Comparison of ENCODE assay signal across 1 cellular context in genomic region chr4:169142390-169142789, GRCh38.
TF ChIP-seq lines count a peak whose summit lies in the region.

No MANE protein-coding gene starts in this region.

TF ChIP-seq in SK-N-SH treated with all-trans-retinoic acid at 6 μM for 48 hours, 23 proteins besides CTCF, POLR2A, EP300 and RAD21 (continued from another document):
- TF ChIP-seq, protein P1, sequence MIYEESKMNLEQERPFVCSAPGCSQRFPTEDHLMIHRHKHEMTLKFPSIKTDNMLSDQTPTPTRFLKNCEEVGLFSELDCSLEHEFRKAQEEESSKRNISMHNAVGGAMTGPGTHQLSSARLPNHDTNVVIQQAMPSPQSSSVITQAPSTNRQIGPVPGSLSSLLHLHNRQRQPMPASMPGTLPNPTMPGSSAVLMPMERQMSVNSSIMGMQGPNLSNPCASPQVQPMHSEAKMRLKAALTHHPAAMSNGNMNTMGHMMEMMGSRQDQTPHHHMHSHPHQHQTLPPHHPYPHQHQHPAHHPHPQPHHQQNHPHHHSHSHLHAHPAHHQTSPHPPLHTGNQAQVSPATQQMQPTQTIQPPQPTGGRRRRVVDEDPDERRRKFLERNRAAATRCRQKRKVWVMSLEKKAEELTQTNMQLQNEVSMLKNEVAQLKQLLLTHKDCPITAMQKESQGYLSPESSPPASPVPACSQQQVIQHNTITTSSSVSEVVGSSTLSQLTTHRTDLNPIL (CRISPR knock-in tag; IDR thresholded peaks at IDR 0.05; ENCODE audit: low read depth): no peak
